9 cellular contexts compared by ENCODE assay signal in genomic region chr1:77825356-77825709, GRCh38. TPM values are rescaled to one million over a fixed set of nuclear protein-coding genes. Genes with fewer than 3 reads are reported as not detected.
DNase-seq lines count a peak whose midpoint lies in the region; ATAC-seq, FAIRE-seq and TF ChIP-seq lines count a peak whose summit lies in the region.
"Had no signal": no experiment of that assay in that cellular context is flagged by ENCODE, and none has a peak within 500 bp of the region (broad histone marks: within the 10 kb centered on the region; RNA-seq: fewer than 3 reads in every experiment).

No MANE protein-coding gene starts in this region.

- H3K27me3 ChIP-seq in NT2/D1 (ENCODE audit: insufficient read depth, insufficient read length) (no peaks in the 10 kb centered on the region), H1 (replicated peaks in 1 of 4; ENCODE audit: control insufficient read depth in 3 of 4, extremely low read depth in 1 of 4, insufficient read depth in 3 of 4, low read length in 3 of 4) (peaks cover 0 to 1% (median 0%) of the 10 kb centered on the region in 4 experiments; a peak in 1 of 7 replicates), neural cell (ENCODE audit: insufficient read depth, low read depth, low read length) (no peaks in the 10 kb centered on the region)

- peak; percentile 70 for ATAC-seq in HG03060 (IDR thresholded peaks at IDR 0.05; ENCODE audit: low read depth, unreplicated experiment)

- H3K9me2 ChIP-seq in neural cell (ENCODE audit: insufficient read depth, low read length): no peaks in the 10 kb centered on the region

- no peaks in the 10 kb centered on the region for H3K9me3 ChIP-seq in NT2/D1 (ENCODE audit: insufficient read depth, low read length)
- no peaks in the 10 kb centered on the region for H3K9me3 ChIP-seq in H1 (ENCODE audit: insufficient read depth in 2 of 2, low read depth in 1 of 2, low read length in 1 of 2)
- H3K9me3 ChIP-seq in neural cell (ENCODE audit: low read length): no peaks in the 10 kb centered on the region

- CTCF ChIA-PET in activated CD4-positive, alpha-beta T cell treated with anti-CD3 and anti-CD28 coated beads, Interleukin-2, amount 10 ng/mL, durations not matched to agents 7 days and 5 days (lab: Charles Lee): interaction anchor here (0.7 to 1.3 kb wide), 3 partner anchors 9 to 139 kb away, joined by 3 to 4 read pairs (median 3); no protein-coding TSS in a partner anchor
- CTCF ChIA-PET in H1 (lab: Charles Lee; ENCODE audit: partially characterized antibody): interaction anchor here (0.6 to 3.1 kb wide), 18 partner anchors 12 to 348 kb away, joined by 3 to 22 read pairs (median 4); no protein-coding TSS in a partner anchor

- no peak for TF ChIP-seq EP300 in H1 (IDR thresholded peaks at IDR 0.05; ENCODE audit: borderline replicate concordance in 1 of 2, low read depth in 2 of 2, low read length in 2 of 2)
- no peak for TF ChIP-seq EP300 in neural cell (conservative IDR thresholded peaks at IDR 0.05; ENCODE audit: poor library complexity, severe bottlenecking)

- no peak for TF ChIP-seq POLR2A in H1 (IDR thresholded peaks at IDR 0.05; ENCODE audit: control extremely low read depth in 1 of 2, low read depth in 2 of 2, low read length in 2 of 2)

- no peak overlapping the region for H4K8ac ChIP-seq in H1 (ENCODE audit: extremely low read depth, insufficient read depth, low read length)

- H4K91ac ChIP-seq in H1 (replicated peaks; ENCODE audit: insufficient read length, low read length): no peak overlapping the region

- H3K27ac ChIP-seq in H1 (ENCODE audit: low read depth, low read length) (no peak overlapping the region), neural cell (ENCODE audit: low read length) (no peak overlapping the region)

- H2BK12ac ChIP-seq in H1 (ENCODE audit: low read depth, low read length): no peak overlapping the region

- H3K18ac ChIP-seq in H1 (ENCODE audit: extremely low read depth, low read length): no peak overlapping the region

- no peak overlapping the region for H3K14ac ChIP-seq in H1 (ENCODE audit: insufficient read length)

- no peaks in the 10 kb centered on the region for H3K23me2 ChIP-seq in H1 (ENCODE audit: low read depth, low read length)

- H3K27me3 Mint-ChIP-seq in activated CD4-positive, alpha-beta T cell treated with anti-CD3 and anti-CD28 coated beads, Interleukin-2, amount 10 ng/mL, durations not matched to agents 7 days and 5 days: no peaks in the 10 kb centered on the region
- H3K27me3 Mint-ChIP-seq: activated naive CD8-positive, alpha-beta T cell had no signal

- H2AK5ac ChIP-seq in H1 (ENCODE audit: low read depth, low read length): no peak overlapping the region

- H2BK120ac ChIP-seq in H1 (replicated peaks; ENCODE audit: low read depth, low read length): no peak overlapping the region

- peaks cover 13% of the 10 kb centered on the region for H3K36me3 Mint-ChIP-seq in activated CD4-positive, alpha-beta T cell treated with anti-CD3 and anti-CD28 coated beads, Interleukin-2, amount 10 ng/mL, durations not matched to agents 7 days and 5 days (ENCODE audit: low read depth)

- H3K79me2 ChIP-seq in H1 (ENCODE audit: control insufficient read depth in 1 of 2, insufficient read depth in 2 of 2, low read length in 2 of 2) (no peaks in the 10 kb centered on the region), neural cell (replicated peaks; ENCODE audit: insufficient read depth, low read length) (no peaks in the 10 kb centered on the region)

- TF ChIP-seq RAD21 in H1 (IDR thresholded peaks at IDR 0.05 in 1 of 2, conservative IDR thresholded peaks at IDR 0.05 in 1 of 2; ENCODE audit: low read depth in 2 of 2, low read length in 2 of 2): peak; percentile 45 to 55
- peak; percentile 27 for TF ChIP-seq RAD21 in neural cell (conservative IDR thresholded peaks at IDR 0.05)

- H3K4me2 ChIP-seq in H1 (ENCODE audit: insufficient read depth in 1 of 2, low read depth in 2 of 2, low read length in 2 of 2) (no peak overlapping the region), neural cell (ENCODE audit: low read length) (no peak overlapping the region)

- no peak overlapping the region for H3K9ac ChIP-seq in NT2/D1 (ENCODE audit: insufficient read length, low read depth)
- H3K9ac ChIP-seq in H1 (replicated peaks in 1 of 4; ENCODE audit: extremely low read depth in 1 of 4, low read depth in 3 of 4, low read length in 3 of 4): no peak overlapping the region
- no peak overlapping the region for H3K9ac ChIP-seq in neural cell (ENCODE audit: low read length)

- H3K56ac ChIP-seq in H1 (replicated peaks; ENCODE audit: insufficient read length, low read depth, low read length): no peak overlapping the region

- H4K20me1 ChIP-seq in H1 (replicated peaks in 1 of 2; ENCODE audit: control insufficient read depth in 1 of 2, insufficient read depth in 2 of 2, low read length in 2 of 2) (no peaks in the 10 kb centered on the region), neural cell (ENCODE audit: insufficient read depth) (no peaks in the 10 kb centered on the region)

- WGBS in H1 (ENCODE audit: extremely low coverage in 1 of 2, insufficient coverage in 1 of 2, insufficient read length in 1 of 2, insufficient replicate concordance in 2 of 2, low coverage in 1 of 2, low lambda C conversion rate in 2 of 2, missing lambda C conversion rate in 1 of 2), 2 experiments: 34% methylated on average over 4 of the region's 4 CpGs; no CpG with 5 or more reads in 1 of the 2 experiments

- no peaks in the 10 kb centered on the region for H3K79me1 ChIP-seq in H1 (ENCODE audit: low read depth, low read length)

- DNase-seq in activated CD4-positive, alpha-beta T cell treated with anti-CD3 and anti-CD28 coated beads, Interleukin-2, amount 10 ng/mL, durations not matched to agents 7 days and 5 days: peak; percentile 27
- DNase-seq in activated CD4-positive, alpha-beta T cell treated with anti-CD3 and anti-CD28 coated beads for 1 hour: no peak
- DNase-seq in NT2/D1 (ENCODE audit: low read depth, low spot score): peak; percentile 18
- no peak for DNase-seq in H1 (ENCODE audit: low read depth in 1 of 2, low spot score in 2 of 2)
- no peak for DNase-seq in effector CD4-positive, alpha-beta T cell
- DNase-seq in NCI-H187 (lab: John Stamatoyannopoulos, UW): no peak

- no peaks in the 10 kb centered on the region for H3F3A ChIP-seq in neural cell (ENCODE audit: insufficient read depth, low read length, poor library complexity, severe bottlenecking)

- no peak overlapping the region for H2BK20ac ChIP-seq in H1 (ENCODE audit: low read length)

- H3K4me3 ChIP-seq in NT2/D1 (ENCODE audit: insufficient read length, low read depth) (no peak overlapping the region), H1 (ENCODE audit: extremely low read depth in 1 of 4, insufficient read depth in 2 of 4, low read depth in 3 of 4, low read length in 4 of 4) (no peak overlapping the region), neural cell (ENCODE audit: low read length) (no peak overlapping the region)

- peaks cover 2% of the 10 kb centered on the region for H3K4me1 ChIP-seq in NT2/D1 (ENCODE audit: insufficient read depth, insufficient read length)
- H3K4me1 ChIP-seq in H1 (replicated peaks in 1 of 4; ENCODE audit: control insufficient read depth in 3 of 4, insufficient read depth in 4 of 4, low read length in 3 of 4): no peaks in the 10 kb centered on the region

- no peak overlapping the region for H2AFZ ChIP-seq in H1 (ENCODE audit: low read length)
- no peak overlapping the region for H2AFZ ChIP-seq in neural cell (ENCODE audit: low read depth, low read length)

- no peaks in the 10 kb centered on the region for H3K9me3 Mint-ChIP-seq in activated CD4-positive, alpha-beta T cell treated with anti-CD3 and anti-CD28 coated beads, Interleukin-2, amount 10 ng/mL, durations not matched to agents 7 days and 5 days

- POLR2A ChIA-PET in activated CD4-positive, alpha-beta T cell treated with anti-CD3 and anti-CD28 coated beads, Interleukin-2, amount 10 ng/mL, durations not matched to agents 7 days and 5 days (lab: Charles Lee): no interaction called here
- POLR2A ChIA-PET in H1 (lab: Charles Lee; ENCODE audit: partially characterized antibody): interaction anchor here (0.6 kb wide), 1 partner anchor 12 kb away, joined by 3 read pairs; no protein-coding TSS in a partner anchor

- peaks cover 7% of the 10 kb centered on the region for H3K4me1 Mint-ChIP-seq in activated CD4-positive, alpha-beta T cell treated with anti-CD3 and anti-CD28 coated beads, Interleukin-2, amount 10 ng/mL, durations not matched to agents 7 days and 5 days

- H2BK15ac ChIP-seq in H1 (ENCODE audit: low read length): no peak overlapping the region

- H2BK5ac ChIP-seq in H1 (ENCODE audit: low read depth, low read length): no peak overlapping the region

- H4K5ac ChIP-seq in H1 (ENCODE audit: insufficient read length, low read depth, low read length): no peak overlapping the region

- no peak overlapping the region for H3K23ac ChIP-seq in H1 (ENCODE audit: insufficient read length)

- no peak overlapping the region for H3K4ac ChIP-seq in H1 (replicated peaks; ENCODE audit: insufficient read length, low read depth, low read length)

- peak in 2 of 3 experiments; percentile 26 to 46; a peak in 2 of 4 replicates for TF ChIP-seq CTCF in H1 (IDR thresholded peaks at IDR 0.05; ENCODE audit: control extremely low read depth in 1 of 3, insufficient read depth in 1 of 3, low read depth in 1 of 3, low read length in 3 of 3)
- TF ChIP-seq CTCF in neural cell (IDR thresholded peaks at IDR 0.05; ENCODE audit: poor library complexity, severe bottlenecking): peak; percentile 48

- H3K27ac Mint-ChIP-seq in activated CD4-positive, alpha-beta T cell treated with anti-CD3 and anti-CD28 coated beads, Interleukin-2, amount 10 ng/mL, durations not matched to agents 7 days and 5 days: no peak overlapping the region
- H3K27ac Mint-ChIP-seq: activated naive CD8-positive, alpha-beta T cell had no signal

- H3K36me3 ChIP-seq in NT2/D1 (ENCODE audit: insufficient read depth, insufficient read length, low read length) (peaks cover 12% of the 10 kb centered on the region), H1 (ENCODE audit: control insufficient read depth in 2 of 4, insufficient read depth in 4 of 4, low read length in 3 of 4) (no peaks in the 10 kb centered on the region), neural cell (ENCODE audit: insufficient read depth, low read length) (no peaks in the 10 kb centered on the region)

- FAIRE-seq in H1 (lab: Jason Lieb, UNC): no peak

- H3K4me3 Mint-ChIP-seq in activated CD4-positive, alpha-beta T cell treated with anti-CD3 and anti-CD28 coated beads, Interleukin-2, amount 10 ng/mL, durations not matched to agents 7 days and 5 days: no peak overlapping the region
- H3K4me3 Mint-ChIP-seq: activated naive CD8-positive, alpha-beta T cell had no signal

RNA-seq across cellular contexts. Expression of gene MIGA1, which starts 45.9 kb away (rescaled TPM):
- total RNA-seq in activated CD4-positive, alpha-beta T cell treated with anti-CD3 and anti-CD28 coated beads, Interleukin-2, amount 10 ng/mL, durations not matched to agents 7 days and 5 days: 10 to 100 TPM; 10.5 to 10.8 TPM
- total RNA-seq in H1 (2021; fragmentation: NEBNext Ultra II Directional; extraction: Animal tissue kit (Norgen Biotek cat#: 25700)): 6.1 and 7.0 TPM in 2 replicates
- 0.89 and 0.95 TPM in 2 replicates for polyA plus RNA-seq in H1 (2011; rRNA removed)
- polyA plus RNA-seq in H1 (2011; cell fraction: cytosol; rRNA removed): 1.6 TPM
- 1.2 TPM for polyA plus RNA-seq in H1 (2011; cell fraction: nucleus; rRNA removed)
- 1.8 to 3.7 TPM (median 2.5 TPM) in 4 replicates for polyA plus RNA-seq in H1 (2012, experiment 1 of 2)
- polyA plus RNA-seq in H1 (2012, experiment 2 of 2): 0.25 TPM
- polyA plus RNA-seq in H1 (2013, experiment 1 of 2): 3.8 TPM
- 4.5 TPM for polyA plus RNA-seq in H1 (2013, experiment 2 of 2)
- polyA minus RNA-seq in H1 (2011; rRNA and poly(A)+ RNA removed): 4.2 and 7.1 TPM in 2 replicates
- polyA minus RNA-seq in H1 (2011; cell fraction: cytosol; rRNA and poly(A)+ RNA removed): 1.8 TPM
- polyA minus RNA-seq in H1 (2011; cell fraction: nucleus; rRNA and poly(A)+ RNA removed): 7.8 TPM
- 10.8 and 10.9 TPM in 2 replicates for polyA plus RNA-seq in neural cell
- polyA minus RNA-seq in neural cell: 31.2 and 41.7 TPM in 2 replicates

Comparison
In these comparisons a context has a peak if more than half of its experiments do, and no peak if none do; other contexts are left out.
1. DNase-seq: peak in activated CD4-positive, alpha-beta T cell treated with anti-CD3 and anti-CD28 coated beads, Interleukin-2, amount 10 ng/mL, durations not matched to agents 7 days and 5 days (single experiment) and NT2/D1 (single experiment); none in activated CD4-positive, alpha-beta T cell treated with anti-CD3 and anti-CD28 coated beads for 1 hour (single experiment), H1 (0 of 2), effector CD4-positive, alpha-beta T cell (single experiment) and NCI-H187 (0 of 2).